Comparison of ENCODE assay signal across 8 cellular contexts in genomic region chr18:5091741-5092140, GRCh38.
"Had no signal": no experiment of that assay in that cellular context is flagged by ENCODE, and none has a peak within 500 bp of the region (broad histone marks: within the 10 kb centered on the region; RNA-seq: fewer than 3 reads in every experiment).

No MANE protein-coding gene starts in this region.

- DNase-seq: GM23248, GOT3, H7, H9, HCEC 1CT, HFFc6 had no signal

- ATAC-seq: GM23338, HCT116 had no signal
